ENCODE assay signal across 33 cellular contexts in genomic region chr3:129329858-129330257, GRCh38.
"Had no signal": no experiment of that assay in that cellular context is flagged by ENCODE, and none has a peak within 500 bp of the region (broad histone marks: within the 10 kb centered on the region; RNA-seq: fewer than 3 reads in every experiment).

No MANE protein-coding gene starts in this region.

- H3K27ac ChIP-seq: adrenal gland, ascending aorta, body of pancreas, brain microvascular endothelial cell, breast epithelium, cardiac muscle cell had no signal

- H3K36me3 ChIP-seq: adrenal gland, brain microvascular endothelial cell, breast epithelium, cardiac muscle cell had no signal

- DNase-seq: activated effector memory CD4-positive, alpha-beta T cell treated with anti-CD3 and anti-CD28 coated beads, Interleukin-2, amount 50 U/mL, for 16 hours; activated effector memory CD4-positive, alpha-beta T cell treated with Interleukin-2 at 50 U/mL for 16 hours; activated gamma-delta T cell; activated gamma-delta T cell treated with Interleukin-2 at 50 U/mL for 16 hours; activated naive CD4-positive, alpha-beta T cell; activated naive CD4-positive, alpha-beta T cell treated with anti-CD3 and anti-CD28 coated beads for 36 hours; activated naive CD4-positive, alpha-beta T cell treated with anti-CD3 and anti-CD28 coated beads, Interleukin-2, amount 10 ng/mL, durations not matched to agents 7 days and 5 days; activated naive CD4-positive, alpha-beta T cell treated with anti-CD3 and anti-CD28 coated beads, Interleukin-2, amount 50 U/mL, for 16 hours; activated naive CD4-positive, alpha-beta T cell treated with Interleukin-2 at 50 U/mL for 16 hours; activated naive CD8-positive, alpha-beta T cell treated with anti-CD3 and anti-CD28 coated beads for 36 hours; activated naive CD8-positive, alpha-beta T cell treated with anti-CD3 and anti-CD28 coated beads, Interleukin-2, amount 10 ng/mL, durations not matched to agents 7 days and 5 days; activated naive CD8-positive, alpha-beta T cell treated with anti-CD3 and anti-CD28 coated beads, Interleukin-2, amount 50 U/mL, for 24 hours; activated T-cell treated with anti-CD3 and anti-CD28 coated beads, Interleukin-2, amount 50 U/mL, for 24 hours; activated T-cell treated with anti-CD3 and anti-CD28 coated beads, Interleukin-2, amount 50 U/mL, for 4 hours; activated T-cell treated with anti-CD3 and anti-CD28 coated beads, Interleukin-2, amount 50 U/mL, for 48 hours; activated T-cell treated with anti-CD3 and anti-CD28 coated beads, Interleukin-2, amount 50 U/mL, for 72 hours; adrenal gland; amniotic stem cell; amygdala; anterior cingulate cortex; aorta; body of pancreas; brain microvascular endothelial cell; caudate nucleus; central memory CD4-positive, alpha-beta T cell; cerebellar nuclear complex had no signal

- FAIRE-seq: astrocyte, bronchial epithelial cell had no signal

- H3K9me3 ChIP-seq: adrenal gland, ascending aorta, body of pancreas, breast epithelium had no signal

- H3K4me3 ChIP-seq: adrenal gland, ascending aorta, body of pancreas, breast epithelium, cardiac muscle cell had no signal

- ATAC-seq: activated naive CD4-positive, alpha-beta T cell treated with anti-CD3 and anti-CD28 coated beads, Interleukin-2, amount 50 U/mL, for 72 hours; activated T-cell treated with anti-CD3 and anti-CD28 coated beads, Interleukin-2, amount 50 U/mL, for 4 hours; activated T-cell treated with anti-CD3 and anti-CD28 coated beads, Interleukin-2, amount 50 U/mL, for 72 hours; activated T-helper 17 cell treated with anti-CD3 and anti-CD28 coated beads, Interleukin-2, amount 50 U/mL, for 72 hours; body of pancreas had no signal

- H3K27me3 ChIP-seq: adrenal gland, ascending aorta, body of pancreas, brain microvascular endothelial cell, breast epithelium, cardiac muscle cell had no signal

- H3K4me1 ChIP-seq: adrenal gland, ascending aorta, body of pancreas, breast epithelium had no signal
